ENCODE assay signal across 8 cellular contexts in genomic region chrX:124098089-124098488, GRCh38.
A peak's percentile ranks its signal among the peaks of the same experiment; 100 is the strongest.
DNase-seq lines count a peak whose midpoint lies in the region; ATAC-seq and TF ChIP-seq lines count a peak whose summit lies in the region.

No MANE protein-coding gene starts in this region.

- TF ChIP-seq POLR2A in Peyer's patch (IDR thresholded peaks at IDR 0.05) (no peak), erythroblast (IDR thresholded peaks at IDR 0.05; ENCODE audit: low read length) (no peak)

- H3K4me1 ChIP-seq in BE2C (no peaks in the 10 kb centered on the region), Peyer's patch (no peaks in the 10 kb centered on the region)

- no peaks in the 10 kb centered on the region for H3K9me3 ChIP-seq in BE2C
- H3K9me3 ChIP-seq in Peyer's patch = no peaks in the 10 kb centered on the region

- ATAC-seq in GM18907 (IDR thresholded peaks at IDR 0.05; ENCODE audit: unreplicated experiment) (peak; percentile 46), omental fat pad (ENCODE audit: low FRiP score) (no peak), GM21515 (IDR thresholded peaks at IDR 0.05; ENCODE audit: unreplicated experiment) (no peak)

- DNase-seq in BE2C (no peak), Peyer's patch (no peak), erythroblast (lab: John Stamatoyannopoulos, UW) (peak; percentile 40 to 45), retinal pigment epithelial cell (ENCODE audit: low read depth) (peak; percentile 6), KG1 (lab: John Stamatoyannopoulos, UW) (no peak), omental fat pad (ENCODE audit: low spot score) (no peak)

- H3K36me3 ChIP-seq in BE2C (peaks cover 3% of the 10 kb centered on the region), Peyer's patch (peaks cover 0 to 26% (median 0%) of the 10 kb centered on the region in 3 donors)

- TF ChIP-seq CTCF in BE2C (IDR thresholded peaks at IDR 0.05; ENCODE audit: low read depth, low read length) = peak; percentile 41
- TF ChIP-seq CTCF in Peyer's patch (IDR thresholded peaks at IDR 0.05) = peak in 5 of 6 experiments; percentile 6 to 49 (median 37)
- TF ChIP-seq CTCF in retinal pigment epithelial cell (conservative IDR thresholded peaks at IDR 0.05; ENCODE audit: low read depth, low read length) = peak; percentile 56
- TF ChIP-seq CTCF in omental fat pad (IDR thresholded peaks at IDR 0.05) = no peak

- H3K27me3 ChIP-seq in BE2C = no peaks in the 10 kb centered on the region
- H3K27me3 ChIP-seq in Peyer's patch = no peaks in the 10 kb centered on the region

- H3K4me3 ChIP-seq in BE2C (ENCODE audit: low read depth, low read length) = no peak overlapping the region
- no peak overlapping the region for H3K4me3 ChIP-seq in Peyer's patch
- no peak overlapping the region for H3K4me3 ChIP-seq in retinal pigment epithelial cell (ENCODE audit: low read length)

- H3K27ac ChIP-seq in Peyer's patch = no peak overlapping the region

Comparison
In these comparisons a context has a peak if more than half of its experiments do, and no peak if none do; other contexts are left out.
1. DNase-seq: peak in erythroblast (2 of 2) and retinal pigment epithelial cell (single experiment); none in BE2C (single experiment), Peyer's patch (0 of 3), KG1 (single experiment) and omental fat pad (single experiment).
2. CTCF ChIP-seq: peak in BE2C (single experiment), Peyer's patch (5 of 6) and retinal pigment epithelial cell (single experiment); none in omental fat pad (0 of 3).